In the genomic region with DNA sequence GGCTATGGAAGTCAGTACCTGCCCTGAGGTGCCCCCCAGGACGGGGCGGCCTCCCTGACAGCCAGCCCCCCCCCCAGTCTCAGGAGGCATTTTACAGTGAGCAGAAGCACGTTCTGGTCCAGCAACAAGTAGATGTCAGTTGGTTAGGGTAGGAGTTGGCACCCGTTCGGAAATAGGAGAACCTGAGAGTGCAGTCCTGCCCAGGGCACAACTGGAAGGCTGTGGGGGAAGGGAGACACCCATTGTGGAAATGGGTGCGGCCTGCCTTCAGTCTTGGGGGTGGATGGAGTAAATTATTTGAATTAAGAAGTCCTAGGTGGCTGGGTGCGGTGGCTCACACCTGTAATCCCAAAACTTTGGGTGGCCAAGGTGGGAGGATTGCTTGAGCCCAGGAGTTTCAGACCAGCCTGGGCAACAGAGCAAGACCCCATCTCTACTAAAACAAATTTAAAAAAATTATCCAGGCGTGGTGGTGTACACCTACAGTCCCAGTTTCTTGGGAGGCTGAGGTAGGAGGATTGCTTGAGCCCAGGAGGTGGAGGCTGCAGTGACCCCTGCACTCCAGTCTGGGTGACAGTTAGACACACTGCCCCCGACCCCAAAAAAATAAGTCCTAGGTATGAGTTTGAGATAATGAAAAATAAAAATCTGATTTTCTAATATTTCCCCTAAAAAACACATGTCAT, we compare ENCODE assay signal across 8 cellular contexts. TPM values are rescaled to one million over a fixed set of nuclear protein-coding genes. Genes with fewer than 3 reads are reported as not detected.
A peak's percentile ranks its signal among the peaks of the same experiment; 100 is the strongest.
DNase-seq lines count a peak whose midpoint lies in the region; ATAC-seq, FAIRE-seq and TF ChIP-seq lines count a peak whose summit lies in the region.

No MANE protein-coding gene starts in this region.

- CTCF ChIA-PET in PC-3 (lab: Charles Lee): no interaction called here

- no peaks in the 10 kb centered on the region for H3K9me3 Mint-ChIP-seq in endodermal cell

- peak; percentile 51 for DNase-seq in PC-3
- DNase-seq in endodermal cell: no peak
- DNase-seq in pancreas: peak in 1 of 6 donors; percentile 62
- no peak for DNase-seq in NCI-H774 (lab: John Stamatoyannopoulos, UW)
- DNase-seq in cerebellar cortex (ENCODE audit: low spot score): no peak
- DNase-seq in HTR-8/SVneo (ENCODE audit: insufficient read length, low spot score): no peak

- peak overlapping the region; percentile 97 for H3K27ac Mint-ChIP-seq in endodermal cell

- H3K4me2 ChIP-seq in PC-3 (ENCODE audit: low read length): peak overlapping the region; percentile 98

- FAIRE-seq in pancreas (lab: Jason Lieb, UNC): no peak
- FAIRE-seq in HTR-8/SVneo (lab: Jason Lieb, UNC): no peak

- no peak for ATAC-seq in PC-3
- ATAC-seq in pancreas: no peak
- no peak for ATAC-seq in GM18505 (IDR thresholded peaks at IDR 0.05; ENCODE audit: unreplicated experiment)

- intact Hi-C loops in PC-3 (cut with micrococcal nuclease): loop anchor here (10.0 kb wide), 1 partner anchor 84 kb away; a partner anchor contains a TSS
- intact Hi-C loops in pancreas (cut with DNase I): no loop called here

- no peaks in the 10 kb centered on the region for H3K9me3 ChIP-seq in ES-I3 (ENCODE audit: control insufficient read depth, insufficient read depth, low read length)
- no peaks in the 10 kb centered on the region for H3K9me3 ChIP-seq in PC-3 (ENCODE audit: low read length)
- no peaks in the 10 kb centered on the region for H3K9me3 ChIP-seq in endodermal cell (ENCODE audit: control insufficient read depth, low read length)
- H3K9me3 ChIP-seq in pancreas: no peaks in the 10 kb centered on the region

- peaks cover 17% of the 10 kb centered on the region for H3K27me3 Mint-ChIP-seq in endodermal cell (ENCODE audit: insufficient read depth)

- H3K27me3 ChIP-seq in PC-3 (ENCODE audit: low read length) (no peaks in the 10 kb centered on the region), endodermal cell (ENCODE audit: control insufficient read depth, insufficient read depth, low read length, poor library complexity, severe bottlenecking) (peaks cover 9% of the 10 kb centered on the region), pancreas (no peaks in the 10 kb centered on the region)

- H2AFZ ChIP-seq in PC-3 (ENCODE audit: low read length): peak overlapping the region; percentile 26; the same call in 1 of the 2 replicates

- H3K4me1 Mint-ChIP-seq in endodermal cell: peaks cover 37% of the 10 kb centered on the region

- H3K9me2 ChIP-seq in PC-3 (replicated peaks; ENCODE audit: low read length): no peaks in the 10 kb centered on the region

- peaks cover 56% of the 10 kb centered on the region for H3K79me2 ChIP-seq in PC-3 (ENCODE audit: low read length)

- no peaks in the 10 kb centered on the region for H3F3A ChIP-seq in PC-3 (ENCODE audit: low read length, unreplicated experiment)

- H3K4me1 ChIP-seq in ES-I3 (ENCODE audit: insufficient read depth, low read length) (peaks cover 5% of the 10 kb centered on the region), PC-3 (ENCODE audit: insufficient read depth, low read length) (peaks cover 74% of the 10 kb centered on the region), endodermal cell (ENCODE audit: control insufficient read depth, insufficient read depth, low read length) (peaks cover 23% of the 10 kb centered on the region), pancreas (peaks cover 49 to 67% (median 61%) of the 10 kb centered on the region in 3 donors)

- POLR2A ChIA-PET in PC-3 (lab: Charles Lee; ENCODE audit: unreplicated experiment): no interaction called here

- no TSS peak for BruUV-seq in PC-3 (replicated peaks; lab: Mats Ljungman, UMichigan)

- H3K9ac ChIP-seq in ES-I3 (ENCODE audit: low read depth, low read length) (peak overlapping the region; percentile 100), PC-3 (ENCODE audit: low read length) (peak overlapping the region; percentile 85), endodermal cell (ENCODE audit: extremely low read depth, low read length, poor library complexity, severe bottlenecking) (peak overlapping the region; percentile 91)

- H3K4me3 ChIP-seq in PC-3 (ENCODE audit: low read length): peak overlapping the region; percentile 71
- H3K4me3 ChIP-seq in endodermal cell (ENCODE audit: low read length): peak overlapping the region; percentile 86
- peak overlapping the region; percentile 37 to 94 (median 70) for H3K4me3 ChIP-seq in pancreas

- H3K36me3 ChIP-seq in ES-I3 (ENCODE audit: insufficient read depth, low read length) (peaks cover 24% of the 10 kb centered on the region), PC-3 (ENCODE audit: low read depth, low read length) (peaks cover 6% of the 10 kb centered on the region; the same call in 1 of the 2 replicates), endodermal cell (ENCODE audit: control insufficient read depth, insufficient read depth, low read length) (peaks cover 42% of the 10 kb centered on the region), pancreas (peaks cover 5 to 40% (median 34%) of the 10 kb centered on the region in 3 donors)

- TF ChIP-seq CTCF in PC-3 (conservative IDR thresholded peaks at IDR 0.05; ENCODE audit: low read depth, low read length) (no peak), endodermal cell (conservative IDR thresholded peaks at IDR 0.05) (no peak), pancreas (IDR thresholded peaks at IDR 0.05) (no peak)

- peak overlapping the region; percentile 82 for H3K4me3 Mint-ChIP-seq in endodermal cell

- H3K27ac ChIP-seq in PC-3 (ENCODE audit: low read length) (peak overlapping the region; percentile 94), endodermal cell (ENCODE audit: low read depth, low read length) (peak overlapping the region; percentile 96), pancreas (peak overlapping the region; percentile 87 to 100 (median 97))

- H4K20me1 ChIP-seq in PC-3 (ENCODE audit: low read length): no peaks in the 10 kb centered on the region

- no peak for TF ChIP-seq POLR2A in GM18505 (IDR thresholded peaks at IDR 0.05; ENCODE audit: borderline replicate concordance, extremely low read depth, insufficient read depth, insufficient read length)

- H3K36me3 Mint-ChIP-seq in endodermal cell (ENCODE audit: low read depth): peaks cover 44% of the 10 kb centered on the region

- 31 to 58% methylated on average over 3 to 8 of the region's 9 CpGs for WGBS in endodermal cell (ENCODE audit: insufficient coverage in 1 of 2, insufficient read length in 1 of 2), 2 experiments
- 5 to 6% methylated on average over 9 of the region's 9 CpGs for WGBS in pancreas, 2 donors

RNA-seq across cellular contexts. Expression of gene CIRBP, which starts 1.2 kb away (rescaled TPM):
- total RNA-seq in PC-3 (2014; rRNA removed) (136 and 197 TPM in 2 replicates), endodermal cell (100 to 1,000 TPM; 282 to 301 TPM), pancreas (100 to 1,000 TPM; 232 to 607 (median 483) TPM)
- 403 TPM for polyA plus RNA-seq in endodermal cell (2013, experiment 1 of 2)
- polyA plus RNA-seq in endodermal cell (2013, experiment 2 of 2): 310 TPM
- 1,000 to 10,000 TPM in 1 of 2 donors, 100 to 1,000 TPM in 1; 802 to 1,009 TPM for polyA plus RNA-seq in pancreas

RNA-seq across cellular contexts. Expression of gene FAM174C, which starts 5.0 kb away (rescaled TPM):
- total RNA-seq in PC-3 (2014; rRNA removed) (110 and 133 TPM in 2 replicates), endodermal cell (10 to 100 TPM; 45.1 to 46.0 TPM), pancreas (10 to 100 TPM; 16.1 to 26.1 (median 22.9) TPM)
- 18.2 TPM for polyA plus RNA-seq in endodermal cell (2013, experiment 1 of 2)
- 19.0 TPM for polyA plus RNA-seq in endodermal cell (2013, experiment 2 of 2)
- polyA plus RNA-seq in pancreas: 10 to 100 TPM; 69.8 to 83.4 TPM

RNA-seq across cellular contexts. Expression of gene EFNA2, which starts 15.4 kb away (rescaled TPM):
- total RNA-seq in PC-3 (2014; rRNA removed) (not detected in 2 replicates), endodermal cell (10 to 100 TPM; 28.6 to 30.7 TPM), pancreas (under 1 TPM in 2 of 6 donors, not detected in 4; 0.22 to 0.94 TPM)
- 36.1 TPM for polyA plus RNA-seq in endodermal cell (2013, experiment 1 of 2)
- polyA plus RNA-seq in endodermal cell (2013, experiment 2 of 2): 33.9 TPM
- not detected for polyA plus RNA-seq in pancreas

RNA-seq across cellular contexts. Expression of gene MIDN, which starts 21.9 kb away (rescaled TPM):
- total RNA-seq in PC-3 (2014; rRNA removed) (17.3 and 41.8 TPM in 2 replicates), endodermal cell (100 to 1,000 TPM; 183 to 185 TPM), pancreas (10 to 100 TPM; 32.1 to 78.0 (median 49.1) TPM)
- polyA plus RNA-seq in endodermal cell (2013, experiment 1 of 2): 126 TPM
- polyA plus RNA-seq in endodermal cell (2013, experiment 2 of 2): 115 TPM
- polyA plus RNA-seq in pancreas: 10 to 100 TPM; 36.6 to 49.1 TPM

RNA-seq across cellular contexts. Expression of gene ATP5F1D, which starts 28.8 kb away (rescaled TPM):
- 102 and 187 TPM in 2 replicates for total RNA-seq in PC-3 (2014; rRNA removed)
- 100 to 1,000 TPM; 144 to 159 TPM for total RNA-seq in endodermal cell
- 108 TPM for polyA plus RNA-seq in endodermal cell (2013, experiment 1 of 2)
- polyA plus RNA-seq in endodermal cell (2013, experiment 2 of 2): 96.0 TPM
- total RNA-seq in pancreas: 100 to 1,000 TPM in 5 of 6 donors, 10 to 100 TPM in 1; 97.3 to 192 (median 149) TPM
- polyA plus RNA-seq in pancreas: 100 to 1,000 TPM; 173 to 515 TPM

Comparison
In these comparisons a context has a peak if more than half of its experiments do, and no peak if none do; other contexts are left out.
1. RNA of gene EFNA2, which starts 15.4 kb away (total RNA-seq): 28.6 to 30.7 TPM in endodermal cell; 0.22 to 0.94 TPM in pancreas and not detected in PC-3; every median in the first group is over 10 times any median in the second.
2. Peak in every context shown above with its lines, with median percentiles within 50 percentile points of each other: H3K9ac ChIP-seq, H3K27ac ChIP-seq and H3K4me3 ChIP-seq.